9 cellular contexts compared by ENCODE assay signal in genomic region chr7:93165447-93165846, GRCh38. TPM values are rescaled to one million over a fixed set of nuclear protein-coding genes. Genes with fewer than 3 reads are reported as not detected.
DNase-seq lines count a peak whose midpoint lies in the region; ATAC-seq, FAIRE-seq and TF ChIP-seq lines count a peak whose summit lies in the region.
"Had no signal": no experiment of that assay in that cellular context is flagged by ENCODE, and none has a peak within 500 bp of the region (broad histone marks: within the 10 kb centered on the region; RNA-seq: fewer than 3 reads in every experiment).

No MANE protein-coding gene starts in this region.

- no peaks in the 10 kb centered on the region for H3K4me1 Mint-ChIP-seq in T-helper 17 cell
- peaks cover 2% of the 10 kb centered on the region for H3K4me1 Mint-ChIP-seq in activated naive CD4-positive, alpha-beta T cell treated with anti-CD3 and anti-CD28 coated beads for 36 hours (ENCODE audit: low read depth)

- no peak for FAIRE-seq in HTR-8/SVneo (lab: Jason Lieb, UNC)

- ATAC-seq in GM19463 (IDR thresholded peaks at IDR 0.05; ENCODE audit: unreplicated experiment) (peak; percentile 98), HG03064 (IDR thresholded peaks at IDR 0.05; ENCODE audit: low read depth, unreplicated experiment) (peak; percentile 96), T-helper 17 cell (peak; percentile 87), left lung (no peak)

- peaks cover 6% of the 10 kb centered on the region for H3K36me3 Mint-ChIP-seq in T-helper 17 cell (ENCODE audit: low read depth)
- H3K36me3 Mint-ChIP-seq in activated naive CD4-positive, alpha-beta T cell treated with anti-CD3 and anti-CD28 coated beads for 36 hours (ENCODE audit: low read depth), result no peaks in the 10 kb centered on the region

- H3K9me3 Mint-ChIP-seq in activated naive CD4-positive, alpha-beta T cell treated with anti-CD3 and anti-CD28 coated beads for 36 hours, result peaks cover 25% of the 10 kb centered on the region

- H3K4me1 ChIP-seq in left lung, result no peaks in the 10 kb centered on the region

- H3K4me3 Mint-ChIP-seq in T-helper 17 cell, result no peak overlapping the region
- no peak overlapping the region for H3K4me3 Mint-ChIP-seq in activated naive CD4-positive, alpha-beta T cell treated with anti-CD3 and anti-CD28 coated beads for 36 hours

- TF ChIP-seq CTCF in GM12864 (IDR thresholded peaks at IDR 0.05; ENCODE audit: low read depth, low read length, missing control alignments) (no peak), left lung (IDR thresholded peaks at IDR 0.05) (no peak)

- no peaks in the 10 kb centered on the region for H3K27me3 Mint-ChIP-seq in T-helper 17 cell
- H3K27me3 Mint-ChIP-seq in activated naive CD4-positive, alpha-beta T cell treated with anti-CD3 and anti-CD28 coated beads for 36 hours (ENCODE audit: low read depth), result no peaks in the 10 kb centered on the region

- H3K9me3 ChIP-seq in T-helper 17 cell (ENCODE audit: control insufficient read depth, low read length, poor library complexity, severe bottlenecking), result no peaks in the 10 kb centered on the region
- H3K9me3 ChIP-seq in left lung, result peaks cover 0 to 16% of the 10 kb centered on the region in 2 donors

- peak; percentile 62 for DNase-seq in GM12864 (ENCODE audit: low read depth)
- no peak for DNase-seq in T-helper 17 cell
- no peak for DNase-seq in left lung
- DNase-seq in D341Med (ENCODE audit: low spot score), result no peak
- DNase-seq in HTR-8/SVneo (ENCODE audit: insufficient read length, low spot score), result no peak
- DNase-seq in activated naive CD4-positive, alpha-beta T cell treated with anti-CD3 and anti-CD28 coated beads for 36 hours, result no peak
- DNase-seq: DND-41 had no signal

- intact Hi-C loops in left lung (cut with DNase I), result no loop called here
- intact Hi-C loops in activated naive CD4-positive, alpha-beta T cell treated with anti-CD3 and anti-CD28 coated beads for 36 hours (cut with micrococcal nuclease), result no loop called here

- H3K27ac Mint-ChIP-seq in T-helper 17 cell, result no peak overlapping the region
- no peak overlapping the region for H3K27ac Mint-ChIP-seq in activated naive CD4-positive, alpha-beta T cell treated with anti-CD3 and anti-CD28 coated beads for 36 hours

- H3K27me3 ChIP-seq in left lung, result no peaks in the 10 kb centered on the region

- H3K4me3 ChIP-seq in GM12864 (ENCODE audit: low read depth, low read length) (no peak overlapping the region), left lung (no peak overlapping the region)

- no peaks in the 10 kb centered on the region for H3K36me3 ChIP-seq in left lung

- CTCF ChIA-PET in activated naive CD4-positive, alpha-beta T cell treated with anti-CD3 and anti-CD28 coated beads for 36 hours (lab: Charles Lee), result interaction anchor here (0.7 kb wide), 1 partner anchor 48 kb away, joined by 3 read pairs; no protein-coding TSS in a partner anchor

- H3K27ac ChIP-seq in left lung, result no peak overlapping the region

RNA-seq across cellular contexts. Expression of gene SAMD9L, which starts 17.3 kb away (rescaled TPM):
- total RNA-seq in T-helper 17 cell, result 10 to 100 TPM; 17.7 to 24.7 TPM
- total RNA-seq in left lung, result 10 to 100 TPM; 32.4 to 42.4 TPM
- total RNA-seq in activated naive CD4-positive, alpha-beta T cell treated with anti-CD3 and anti-CD28 coated beads for 36 hours, result 1 to 10 TPM; 7.3 to 8.2 TPM

RNA-seq across cellular contexts. Expression of gene SAMD9, which starts 47.7 kb away (rescaled TPM):
- 10 to 100 TPM; 25.4 to 25.7 TPM for total RNA-seq in T-helper 17 cell
- total RNA-seq in left lung, result 10 to 100 TPM; 13.5 to 18.7 TPM
- 1 to 10 TPM; 2.9 to 3.1 TPM for total RNA-seq in activated naive CD4-positive, alpha-beta T cell treated with anti-CD3 and anti-CD28 coated beads for 36 hours
